ENCODE assay signal across 1 cellular context in the genomic region with DNA sequence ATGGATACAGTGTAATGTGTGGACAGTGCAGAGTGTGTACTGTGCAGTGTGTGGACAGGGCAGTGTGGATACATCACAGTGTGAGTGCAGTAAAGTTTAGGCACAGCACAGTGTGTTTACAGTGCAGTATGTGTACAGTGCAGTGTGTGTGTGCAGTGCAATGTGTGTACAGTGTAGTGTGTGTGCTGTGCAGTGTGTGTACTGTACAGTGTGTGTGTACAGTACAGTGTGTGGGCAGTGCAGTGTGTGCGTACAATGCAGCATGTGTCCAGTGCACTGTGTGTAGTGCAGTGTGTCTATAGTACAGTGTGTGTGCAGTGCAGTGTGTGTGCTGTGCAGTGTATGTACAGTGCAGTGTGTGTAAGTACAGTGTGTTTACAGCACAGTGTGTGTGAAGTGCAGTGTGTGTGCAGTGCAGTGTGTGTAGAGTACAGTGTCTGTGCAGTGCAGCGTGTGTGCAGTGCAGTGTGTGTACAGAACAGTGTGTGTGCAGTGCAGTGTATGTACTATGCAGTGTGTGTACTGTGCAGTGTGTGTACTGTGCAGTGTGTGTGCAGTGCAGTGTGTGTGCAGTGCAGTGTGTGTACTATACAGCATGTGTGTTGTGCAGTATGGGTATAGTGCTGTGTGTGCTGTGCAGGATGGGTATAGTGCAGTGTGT.
TF ChIP-seq lines count a peak whose summit lies in the region.

No MANE protein-coding gene starts in this region.

TF ChIP-seq in H1, 55 proteins besides CTCF, POLR2A, EP300 and RAD21 (continued from another document):
- TF ChIP-seq, protein P1, sequence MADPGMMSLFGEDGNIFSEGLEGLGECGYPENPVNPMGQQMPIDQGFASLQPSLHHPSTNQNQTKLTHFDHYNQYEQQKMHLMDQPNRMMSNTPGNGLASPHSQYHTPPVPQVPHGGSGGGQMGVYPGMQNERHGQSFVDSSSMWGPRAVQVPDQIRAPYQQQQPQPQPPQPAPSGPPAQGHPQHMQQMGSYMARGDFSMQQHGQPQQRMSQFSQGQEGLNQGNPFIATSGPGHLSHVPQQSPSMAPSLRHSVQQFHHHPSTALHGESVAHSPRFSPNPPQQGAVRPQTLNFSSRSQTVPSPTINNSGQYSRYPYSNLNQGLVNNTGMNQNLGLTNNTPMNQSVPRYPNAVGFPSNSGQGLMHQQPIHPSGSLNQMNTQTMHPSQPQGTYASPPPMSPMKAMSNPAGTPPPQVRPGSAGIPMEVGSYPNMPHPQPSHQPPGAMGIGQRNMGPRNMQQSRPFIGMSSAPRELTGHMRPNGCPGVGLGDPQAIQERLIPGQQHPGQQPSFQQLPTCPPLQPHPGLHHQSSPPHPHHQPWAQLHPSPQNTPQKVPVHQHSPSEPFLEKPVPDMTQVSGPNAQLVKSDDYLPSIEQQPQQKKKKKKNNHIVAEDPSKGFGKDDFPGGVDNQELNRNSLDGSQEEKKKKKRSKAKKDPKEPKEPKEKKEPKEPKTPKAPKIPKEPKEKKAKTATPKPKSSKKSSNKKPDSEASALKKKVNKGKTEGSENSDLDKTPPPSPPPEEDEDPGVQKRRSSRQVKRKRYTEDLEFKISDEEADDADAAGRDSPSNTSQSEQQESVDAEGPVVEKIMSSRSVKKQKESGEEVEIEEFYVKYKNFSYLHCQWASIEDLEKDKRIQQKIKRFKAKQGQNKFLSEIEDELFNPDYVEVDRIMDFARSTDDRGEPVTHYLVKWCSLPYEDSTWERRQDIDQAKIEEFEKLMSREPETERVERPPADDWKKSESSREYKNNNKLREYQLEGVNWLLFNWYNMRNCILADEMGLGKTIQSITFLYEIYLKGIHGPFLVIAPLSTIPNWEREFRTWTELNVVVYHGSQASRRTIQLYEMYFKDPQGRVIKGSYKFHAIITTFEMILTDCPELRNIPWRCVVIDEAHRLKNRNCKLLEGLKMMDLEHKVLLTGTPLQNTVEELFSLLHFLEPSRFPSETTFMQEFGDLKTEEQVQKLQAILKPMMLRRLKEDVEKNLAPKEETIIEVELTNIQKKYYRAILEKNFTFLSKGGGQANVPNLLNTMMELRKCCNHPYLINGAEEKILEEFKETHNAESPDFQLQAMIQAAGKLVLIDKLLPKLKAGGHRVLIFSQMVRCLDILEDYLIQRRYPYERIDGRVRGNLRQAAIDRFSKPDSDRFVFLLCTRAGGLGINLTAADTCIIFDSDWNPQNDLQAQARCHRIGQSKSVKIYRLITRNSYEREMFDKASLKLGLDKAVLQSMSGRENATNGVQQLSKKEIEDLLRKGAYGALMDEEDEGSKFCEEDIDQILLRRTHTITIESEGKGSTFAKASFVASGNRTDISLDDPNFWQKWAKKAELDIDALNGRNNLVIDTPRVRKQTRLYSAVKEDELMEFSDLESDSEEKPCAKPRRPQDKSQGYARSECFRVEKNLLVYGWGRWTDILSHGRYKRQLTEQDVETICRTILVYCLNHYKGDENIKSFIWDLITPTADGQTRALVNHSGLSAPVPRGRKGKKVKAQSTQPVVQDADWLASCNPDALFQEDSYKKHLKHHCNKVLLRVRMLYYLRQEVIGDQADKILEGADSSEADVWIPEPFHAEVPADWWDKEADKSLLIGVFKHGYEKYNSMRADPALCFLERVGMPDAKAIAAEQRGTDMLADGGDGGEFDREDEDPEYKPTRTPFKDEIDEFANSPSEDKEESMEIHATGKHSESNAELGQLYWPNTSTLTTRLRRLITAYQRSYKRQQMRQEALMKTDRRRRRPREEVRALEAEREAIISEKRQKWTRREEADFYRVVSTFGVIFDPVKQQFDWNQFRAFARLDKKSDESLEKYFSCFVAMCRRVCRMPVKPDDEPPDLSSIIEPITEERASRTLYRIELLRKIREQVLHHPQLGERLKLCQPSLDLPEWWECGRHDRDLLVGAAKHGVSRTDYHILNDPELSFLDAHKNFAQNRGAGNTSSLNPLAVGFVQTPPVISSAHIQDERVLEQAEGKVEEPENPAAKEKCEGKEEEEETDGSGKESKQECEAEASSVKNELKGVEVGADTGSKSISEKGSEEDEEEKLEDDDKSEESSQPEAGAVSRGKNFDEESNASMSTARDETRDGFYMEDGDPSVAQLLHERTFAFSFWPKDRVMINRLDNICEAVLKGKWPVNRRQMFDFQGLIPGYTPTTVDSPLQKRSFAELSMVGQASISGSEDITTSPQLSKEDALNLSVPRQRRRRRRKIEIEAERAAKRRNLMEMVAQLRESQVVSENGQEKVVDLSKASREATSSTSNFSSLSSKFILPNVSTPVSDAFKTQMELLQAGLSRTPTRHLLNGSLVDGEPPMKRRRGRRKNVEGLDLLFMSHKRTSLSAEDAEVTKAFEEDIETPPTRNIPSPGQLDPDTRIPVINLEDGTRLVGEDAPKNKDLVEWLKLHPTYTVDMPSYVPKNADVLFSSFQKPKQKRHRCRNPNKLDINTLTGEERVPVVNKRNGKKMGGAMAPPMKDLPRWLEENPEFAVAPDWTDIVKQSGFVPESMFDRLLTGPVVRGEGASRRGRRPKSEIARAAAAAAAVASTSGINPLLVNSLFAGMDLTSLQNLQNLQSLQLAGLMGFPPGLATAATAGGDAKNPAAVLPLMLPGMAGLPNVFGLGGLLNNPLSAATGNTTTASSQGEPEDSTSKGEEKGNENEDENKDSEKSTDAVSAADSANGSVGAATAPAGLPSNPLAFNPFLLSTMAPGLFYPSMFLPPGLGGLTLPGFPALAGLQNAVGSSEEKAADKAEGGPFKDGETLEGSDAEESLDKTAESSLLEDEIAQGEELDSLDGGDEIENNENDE (IDR thresholded peaks at IDR 0.05; ENCODE audit: insufficient replicate concordance, low read length) = no peak
- TF ChIP-seq NANOG (IDR thresholded peaks at IDR 0.05; ENCODE audit: insufficient read depth, low read depth, low read length, poor library complexity, severe bottlenecking) = no peak
